In the genomic region with DNA sequence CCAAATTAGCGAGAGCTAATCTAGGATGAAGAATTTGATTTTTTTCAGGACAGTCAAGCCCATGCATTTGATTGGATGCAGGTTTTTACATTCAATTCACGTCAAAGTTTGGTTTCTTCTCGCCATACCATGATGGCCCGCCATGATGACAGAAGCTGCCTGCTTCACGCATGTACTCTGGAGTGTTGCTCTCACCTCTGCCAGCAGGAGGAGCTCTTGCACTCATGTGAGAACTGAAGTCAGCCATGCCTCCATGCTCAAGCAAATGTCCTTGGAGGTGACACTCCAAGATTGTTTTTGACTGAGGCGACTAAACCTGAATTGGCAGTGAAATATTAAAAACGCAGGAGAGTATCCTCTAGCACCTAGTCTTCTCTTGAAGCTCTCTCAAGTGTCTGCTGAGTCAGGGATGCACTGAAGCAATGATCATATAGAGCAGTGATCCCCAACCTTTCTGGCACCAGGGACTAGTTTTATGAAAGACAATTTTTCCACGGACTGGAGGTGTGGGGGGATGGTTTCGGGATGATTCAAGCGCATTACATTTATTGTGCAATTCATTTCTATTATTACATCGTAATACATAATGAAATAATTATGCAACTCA, we compare ENCODE assay signal across 8 cellular contexts.
DNase-seq lines count a peak whose midpoint lies in the region; TF ChIP-seq lines count a peak whose summit lies in the region.

No MANE protein-coding gene starts in this region.

- no peak overlapping the region for H3K4me3 ChIP-seq in MG63
- H3K4me3 ChIP-seq in WI38 (ENCODE audit: low read depth, low read length) = no peak overlapping the region
- H3K4me3 ChIP-seq in thyroid gland (replicated peaks in 1 of 3) = no peak overlapping the region

- 77 to 82% methylated on average over 11 of the region's 11 CpGs for WGBS in thyroid gland, 2 donors

- no peaks in the 10 kb centered on the region for H3K27me3 ChIP-seq in MG63
- no peaks in the 10 kb centered on the region for H3K27me3 ChIP-seq in thyroid gland

- DNase-seq in activated effector memory CD4-positive, alpha-beta T cell treated with anti-CD3 and anti-CD28 coated beads, Interleukin-2, amount 50 U/mL, for 16 hours = peak; percentile 76
- no peak for DNase-seq in activated effector memory CD4-positive, alpha-beta T cell treated with Interleukin-2 at 50 U/mL for 16 hours
- peak; percentile 25 for DNase-seq in HFFc6
- DNase-seq in MG63 = peak; percentile 13
- peak; percentile 88 for DNase-seq in dermis blood vessel endothelial cell
- DNase-seq in mesothelial cell of epicardium (ENCODE audit: low spot score in 2 of 2, unreplicated experiment in 2 of 2) = peak in 1 of 2 experiments; percentile 43
- DNase-seq in thyroid gland = peak; percentile 67 to 77

- peaks cover 0 to 4% of the 10 kb centered on the region in 2 donors for H3K4me1 ChIP-seq in thyroid gland

- no peaks in the 10 kb centered on the region for H3K9me3 Mint-ChIP-seq in HFFc6
- no peaks in the 10 kb centered on the region for H3K9me3 Mint-ChIP-seq in mesothelial cell of epicardium

- no peak overlapping the region for H3K27ac Mint-ChIP-seq in HFFc6
- H3K27ac Mint-ChIP-seq in mesothelial cell of epicardium = no peak overlapping the region

- H3K9me3 ChIP-seq in MG63 = no peaks in the 10 kb centered on the region; the same call in 1 of the 2 replicates
- no peaks in the 10 kb centered on the region for H3K9me3 ChIP-seq in thyroid gland

- H3K36me3 Mint-ChIP-seq in HFFc6 (ENCODE audit: low read depth) = no peaks in the 10 kb centered on the region
- no peaks in the 10 kb centered on the region for H3K36me3 Mint-ChIP-seq in mesothelial cell of epicardium

- H3K36me3 ChIP-seq in MG63 (no peaks in the 10 kb centered on the region), thyroid gland (no peaks in the 10 kb centered on the region)

- H3K4me3 Mint-ChIP-seq in HFFc6 (no peak overlapping the region), mesothelial cell of epicardium (no peak overlapping the region)

- intact Hi-C loops in thyroid gland (cut with DNase I) = no loop called here

- H3K4me1 Mint-ChIP-seq in HFFc6 (ENCODE audit: low read depth) (no peaks in the 10 kb centered on the region), mesothelial cell of epicardium (no peaks in the 10 kb centered on the region)

- no peak overlapping the region for H3K27ac ChIP-seq in thyroid gland

- TF ChIP-seq POLR2A in thyroid gland (IDR thresholded peaks at IDR 0.05) = no peak

- peak; percentile 79 for TF ChIP-seq CTCF in HFFc6 (IDR thresholded peaks at IDR 0.05)
- TF ChIP-seq CTCF in WI38 (IDR thresholded peaks at IDR 0.05; ENCODE audit: low read depth, low read length) = peak; percentile 87
- TF ChIP-seq CTCF in mesothelial cell of epicardium (IDR thresholded peaks at IDR 0.05; ENCODE audit: unreplicated experiment) = peak; percentile 48
- peak in 4 of 6 experiments; percentile 36 to 75 (median 70) for TF ChIP-seq CTCF in thyroid gland (IDR thresholded peaks at IDR 0.05)

- H3K27me3 Mint-ChIP-seq in HFFc6 (ENCODE audit: insufficient read depth) (peaks cover 3% of the 10 kb centered on the region; the same call in 1 of the 2 replicates), mesothelial cell of epicardium (ENCODE audit: low read depth) (peaks cover 12% of the 10 kb centered on the region)
